10 cellular contexts compared by ENCODE assay signal in genomic region chr19:4393947-4394590, GRCh38. TPM values are rescaled to one million over a fixed set of nuclear protein-coding genes. Genes with fewer than 3 reads are reported as not detected.
A peak's percentile ranks its signal among the peaks of the same experiment; 100 is the strongest.
DNase-seq lines count a peak whose midpoint lies in the region; TF ChIP-seq lines count a peak whose summit lies in the region.
"Had no signal": no experiment of that assay in that cellular context is flagged by ENCODE, and none has a peak within 500 bp of the region (broad histone marks: within the 10 kb centered on the region; RNA-seq: fewer than 3 reads in every experiment).

No MANE protein-coding gene starts in this region.

- peaks cover 67% of the 10 kb centered on the region for H3K4me1 Mint-ChIP-seq in activated CD4-positive, alpha-beta memory T cell treated with anti-CD3 and anti-CD28 coated beads for 36 hours (ENCODE audit: low read depth)
- peaks cover 68% of the 10 kb centered on the region for H3K4me1 Mint-ChIP-seq in activated CD4-positive, alpha-beta memory T cell treated with anti-CD3 and anti-CD28 coated beads, Interleukin-2, amount 10 ng/mL, durations not matched to agents 7 days and 5 days
- H3K4me1 Mint-ChIP-seq in activated T-helper 1 cell treated with anti-CD3 and anti-CD28 coated beads, Interleukin-12 subunit alpha, Interleukin-12 subunit beta, Interleukin-2, Interleukin-4 antibody, amounts not matched to agents 30 ng/mL and 10 ng/mL and 1 ng/mL, durations not matched to agents 14 hours and 24 hours and 36 hours (ENCODE audit: low read depth) = peaks cover 56% of the 10 kb centered on the region
- H3K4me1 Mint-ChIP-seq in glutamatergic neuron (ENCODE audit: low read depth, unreplicated experiment) = peaks cover 39% of the 10 kb centered on the region

- H3K4me3 Mint-ChIP-seq in activated CD4-positive, alpha-beta memory T cell treated with anti-CD3 and anti-CD28 coated beads for 36 hours = no peak overlapping the region
- no peak overlapping the region for H3K4me3 Mint-ChIP-seq in activated CD4-positive, alpha-beta memory T cell treated with anti-CD3 and anti-CD28 coated beads, Interleukin-2, amount 10 ng/mL, durations not matched to agents 7 days and 5 days
- H3K4me3 Mint-ChIP-seq in activated T-helper 1 cell treated with anti-CD3 and anti-CD28 coated beads, Interleukin-12 subunit alpha, Interleukin-12 subunit beta, Interleukin-2, Interleukin-4 antibody, amounts not matched to agents 30 ng/mL and 10 ng/mL and 1 ng/mL, durations not matched to agents 14 hours and 24 hours and 36 hours = no peak overlapping the region
- H3K4me3 Mint-ChIP-seq in glutamatergic neuron (ENCODE audit: unreplicated experiment) = peak overlapping the region; percentile 13

- H3K9me3 Mint-ChIP-seq in activated CD4-positive, alpha-beta memory T cell treated with anti-CD3 and anti-CD28 coated beads for 36 hours = no peaks in the 10 kb centered on the region
- H3K9me3 Mint-ChIP-seq in activated CD4-positive, alpha-beta memory T cell treated with anti-CD3 and anti-CD28 coated beads, Interleukin-2, amount 10 ng/mL, durations not matched to agents 7 days and 5 days = no peaks in the 10 kb centered on the region
- no peaks in the 10 kb centered on the region for H3K9me3 Mint-ChIP-seq in activated T-helper 1 cell treated with anti-CD3 and anti-CD28 coated beads, Interleukin-12 subunit alpha, Interleukin-12 subunit beta, Interleukin-2, Interleukin-4 antibody, amounts not matched to agents 30 ng/mL and 10 ng/mL and 1 ng/mL, durations not matched to agents 14 hours and 24 hours and 36 hours
- H3K9me3 Mint-ChIP-seq in glutamatergic neuron (ENCODE audit: unreplicated experiment) = peaks cover 1% of the 10 kb centered on the region

- H3K4me3 ChIP-seq in spleen = no peak overlapping the region
- no peak overlapping the region for H3K4me3 ChIP-seq in PC-9

- peak overlapping the region in 6 of 8 donors; percentile 58 to 85 (median 72) for H3K27ac ChIP-seq in spleen
- H3K27ac ChIP-seq in PC-9 = no peak overlapping the region
- H3K27ac ChIP-seq: foreskin keratinocyte, WERI-Rb-1 had no signal

- no peak for TF ChIP-seq CTCF in glutamatergic neuron (IDR thresholded peaks at IDR 0.05; ENCODE audit: partially characterized antibody, unreplicated experiment)
- TF ChIP-seq CTCF in spleen (IDR thresholded peaks at IDR 0.05 in 8 of 11, conservative IDR thresholded peaks at IDR 0.05 in 3 of 11) = no peak
- TF ChIP-seq CTCF in PC-9 (conservative IDR thresholded peaks at IDR 0.05) = no peak

- intact Hi-C loops in activated CD4-positive, alpha-beta memory T cell treated with anti-CD3 and anti-CD28 coated beads for 36 hours (cut with micrococcal nuclease) = no loop called here
- intact Hi-C loops in activated T-helper 1 cell treated with anti-CD3 and anti-CD28 coated beads, Interleukin-12 subunit alpha, Interleukin-12 subunit beta, Interleukin-2, Interleukin-4 antibody, amounts not matched to agents 30 ng/mL and 10 ng/mL and 1 ng/mL, durations not matched to agents 14 hours and 24 hours and 36 hours (cut with micrococcal nuclease) = no loop called here
- intact Hi-C loops in spleen (cut with DNase I; ENCODE audit: low total_unique reads) = no loop called here
- intact Hi-C loops in PC-9 (cut with micrococcal nuclease; ENCODE audit: unreplicated experiment) = no loop called here

- POLR2A ChIA-PET in activated CD4-positive, alpha-beta memory T cell treated with anti-CD3 and anti-CD28 coated beads for 36 hours (lab: Charles Lee) = no interaction called here
- POLR2A ChIA-PET in activated CD4-positive, alpha-beta memory T cell treated with anti-CD3 and anti-CD28 coated beads, Interleukin-2, amount 10 ng/mL, durations not matched to agents 7 days and 5 days (lab: Charles Lee) = interaction anchor here (1.2 to 4.8 kb wide), 3 partner anchors 14 to 25 kb away, joined by 4 to 20 read pairs (median 5); no protein-coding TSS in a partner anchor
- POLR2A ChIA-PET in PC-9 (lab: Charles Lee; ENCODE audit: unreplicated experiment) = no interaction called here

- H3F3A ChIP-seq in PC-9 (ENCODE audit: insufficient read depth, low read depth) = peaks cover under 1% of the 10 kb centered on the region; the same call in 1 of the 2 replicates

- peaks cover 40% of the 10 kb centered on the region for H3K79me2 ChIP-seq in PC-9 (ENCODE audit: low read depth)

- peak overlapping the region; percentile 15 for H3K27ac Mint-ChIP-seq in activated CD4-positive, alpha-beta memory T cell treated with anti-CD3 and anti-CD28 coated beads for 36 hours
- H3K27ac Mint-ChIP-seq in activated CD4-positive, alpha-beta memory T cell treated with anti-CD3 and anti-CD28 coated beads, Interleukin-2, amount 10 ng/mL, durations not matched to agents 7 days and 5 days = no peak overlapping the region
- peak overlapping the region; percentile 55 for H3K27ac Mint-ChIP-seq in activated T-helper 1 cell treated with anti-CD3 and anti-CD28 coated beads, Interleukin-12 subunit alpha, Interleukin-12 subunit beta, Interleukin-2, Interleukin-4 antibody, amounts not matched to agents 30 ng/mL and 10 ng/mL and 1 ng/mL, durations not matched to agents 14 hours and 24 hours and 36 hours
- H3K27ac Mint-ChIP-seq in glutamatergic neuron (ENCODE audit: unreplicated experiment) = peak overlapping the region; percentile 25

- no peaks in the 10 kb centered on the region for H3K27me3 Mint-ChIP-seq in activated CD4-positive, alpha-beta memory T cell treated with anti-CD3 and anti-CD28 coated beads for 36 hours
- no peaks in the 10 kb centered on the region for H3K27me3 Mint-ChIP-seq in activated CD4-positive, alpha-beta memory T cell treated with anti-CD3 and anti-CD28 coated beads, Interleukin-2, amount 10 ng/mL, durations not matched to agents 7 days and 5 days
- peaks cover under 1% of the 10 kb centered on the region for H3K27me3 Mint-ChIP-seq in activated T-helper 1 cell treated with anti-CD3 and anti-CD28 coated beads, Interleukin-12 subunit alpha, Interleukin-12 subunit beta, Interleukin-2, Interleukin-4 antibody, amounts not matched to agents 30 ng/mL and 10 ng/mL and 1 ng/mL, durations not matched to agents 14 hours and 24 hours and 36 hours (ENCODE audit: insufficient read depth)
- H3K27me3 Mint-ChIP-seq in glutamatergic neuron (ENCODE audit: unreplicated experiment) = peaks cover 5% of the 10 kb centered on the region

- CTCF ChIA-PET in activated CD4-positive, alpha-beta memory T cell treated with anti-CD3 and anti-CD28 coated beads for 36 hours (lab: Charles Lee) = interaction anchor here (0.6 to 5.6 kb wide), 6 partner anchors 11 to 131 kb away, joined by 3 to 24 read pairs (median 4); partner anchors contain the start of gene MPND
- CTCF ChIA-PET in activated CD4-positive, alpha-beta memory T cell treated with anti-CD3 and anti-CD28 coated beads, Interleukin-2, amount 10 ng/mL, durations not matched to agents 7 days and 5 days (lab: Charles Lee) = interaction anchor here (1.3 to 1.8 kb wide), 2 partner anchors 19 to 41 kb away, joined by 4 to 10 read pairs; no protein-coding TSS in a partner anchor
- CTCF ChIA-PET in PC-9 (lab: Charles Lee) = interaction anchor here (0.5 to 0.6 kb wide), 2 partner anchors 12 to 235 kb away, joined by 3 to 4 read pairs; no protein-coding TSS in a partner anchor

- no peaks in the 10 kb centered on the region for H3K27me3 ChIP-seq in spleen (replicated peaks in 1 of 7)
- H3K27me3 ChIP-seq in PC-9 (ENCODE audit: insufficient read depth, low read depth) = no peaks in the 10 kb centered on the region
- H3K27me3 ChIP-seq: foreskin keratinocyte had no signal

- H3K9me2 ChIP-seq in PC-9 (ENCODE audit: insufficient read depth) = no peaks in the 10 kb centered on the region

- no TSS peak for BruUV-seq in PC-9 (replicated peaks; lab: Mats Ljungman, UMichigan)

- DNase-seq in activated CD4-positive, alpha-beta memory T cell treated with anti-CD3 and anti-CD28 coated beads for 36 hours = no peak
- DNase-seq in activated CD4-positive, alpha-beta memory T cell treated with anti-CD3 and anti-CD28 coated beads, Interleukin-2, amount 10 ng/mL, durations not matched to agents 7 days and 5 days = no peak
- DNase-seq in activated T-helper 1 cell treated with anti-CD3 and anti-CD28 coated beads, Interleukin-12 subunit alpha, Interleukin-12 subunit beta, Interleukin-2, Interleukin-4 antibody, amounts not matched to agents 30 ng/mL and 10 ng/mL and 1 ng/mL, durations not matched to agents 14 hours and 24 hours and 36 hours (ENCODE audit: low spot score) = no peak
- DNase-seq in glutamatergic neuron = no peak
- DNase-seq in spleen = no peak
- DNase-seq in OCI-M1 (lab: John Stamatoyannopoulos, UW) = no peak
- DNase-seq in PC-9 = no peak
- DNase-seq in NCI-H146 (lab: John Stamatoyannopoulos, UW) = no peak
- DNase-seq: foreskin keratinocyte, WERI-Rb-1 had no signal

- H3K4me1 ChIP-seq in spleen (peaks cover 54 to 100% (median 95%) of the 10 kb centered on the region in 6 donors), PC-9 (replicated peaks; ENCODE audit: insufficient read depth) (peaks cover 6% of the 10 kb centered on the region)

- no peak overlapping the region for H3K4me2 ChIP-seq in PC-9

- H3K9me3 ChIP-seq in spleen (no peaks in the 10 kb centered on the region), PC-9 (ENCODE audit: insufficient read depth, low read depth) (no peaks in the 10 kb centered on the region)

- H2AFZ ChIP-seq in PC-9 = no peak overlapping the region

- H3K36me3 Mint-ChIP-seq in activated CD4-positive, alpha-beta memory T cell treated with anti-CD3 and anti-CD28 coated beads for 36 hours = peaks cover 20% of the 10 kb centered on the region
- peaks cover 48% of the 10 kb centered on the region for H3K36me3 Mint-ChIP-seq in activated CD4-positive, alpha-beta memory T cell treated with anti-CD3 and anti-CD28 coated beads, Interleukin-2, amount 10 ng/mL, durations not matched to agents 7 days and 5 days (ENCODE audit: low read depth)
- H3K36me3 Mint-ChIP-seq in activated T-helper 1 cell treated with anti-CD3 and anti-CD28 coated beads, Interleukin-12 subunit alpha, Interleukin-12 subunit beta, Interleukin-2, Interleukin-4 antibody, amounts not matched to agents 30 ng/mL and 10 ng/mL and 1 ng/mL, durations not matched to agents 14 hours and 24 hours and 36 hours (ENCODE audit: low read depth) = peaks cover 35% of the 10 kb centered on the region
- H3K36me3 Mint-ChIP-seq in glutamatergic neuron (ENCODE audit: unreplicated experiment) = no peaks in the 10 kb centered on the region

- peaks cover 0 to 56% (median 26%) of the 10 kb centered on the region in 6 donors for H3K36me3 ChIP-seq in spleen
- no peaks in the 10 kb centered on the region for H3K36me3 ChIP-seq in PC-9 (ENCODE audit: low read depth)

- WGBS in spleen, 5 donors = 64 to 86% (median 83%) methylated on average over 6 to 8 of the region's 8 CpGs

- peaks cover 10% of the 10 kb centered on the region for H4K20me1 ChIP-seq in PC-9 (ENCODE audit: insufficient read depth)

- no peak for TF ChIP-seq POLR2A in spleen (IDR thresholded peaks at IDR 0.05)

RNA-seq across cellular contexts. Expression of gene SH3GL1, which starts 6.3 kb away (rescaled TPM):
- total RNA-seq in activated CD4-positive, alpha-beta memory T cell treated with anti-CD3 and anti-CD28 coated beads for 36 hours = 10 to 100 TPM; 38.1 to 42.0 TPM
- total RNA-seq in activated CD4-positive, alpha-beta memory T cell treated with anti-CD3 and anti-CD28 coated beads, Interleukin-2, amount 10 ng/mL, durations not matched to agents 7 days and 5 days = 10 to 100 TPM; 62.1 to 64.0 TPM
- total RNA-seq in activated T-helper 1 cell treated with anti-CD3 and anti-CD28 coated beads, Interleukin-12 subunit alpha, Interleukin-12 subunit beta, Interleukin-2, Interleukin-4 antibody, amounts not matched to agents 30 ng/mL and 10 ng/mL and 1 ng/mL, durations not matched to agents 14 hours and 24 hours and 36 hours = 50.3 and 54.2 TPM in 2 replicates
- total RNA-seq in glutamatergic neuron (ENCODE audit: unreplicated experiment) (56.3 TPM), spleen (10 to 100 TPM; 37.2 to 77.4 (median 66.2) TPM), PC-9 (2021) (45.8 and 49.2 TPM in 2 replicates)
- polyA plus RNA-seq in spleen = 10 to 100 TPM; 26.1 to 44.0 (median 31.3) TPM

RNA-seq across cellular contexts. Expression of gene CHAF1A, which starts 8.4 kb away (rescaled TPM):
- total RNA-seq in activated CD4-positive, alpha-beta memory T cell treated with anti-CD3 and anti-CD28 coated beads for 36 hours = 10 to 100 TPM; 61.6 to 63.5 TPM
- 10 to 100 TPM; 71.7 to 82.5 TPM for total RNA-seq in activated CD4-positive, alpha-beta memory T cell treated with anti-CD3 and anti-CD28 coated beads, Interleukin-2, amount 10 ng/mL, durations not matched to agents 7 days and 5 days
- total RNA-seq in activated T-helper 1 cell treated with anti-CD3 and anti-CD28 coated beads, Interleukin-12 subunit alpha, Interleukin-12 subunit beta, Interleukin-2, Interleukin-4 antibody, amounts not matched to agents 30 ng/mL and 10 ng/mL and 1 ng/mL, durations not matched to agents 14 hours and 24 hours and 36 hours = 106 and 107 TPM in 2 replicates
- total RNA-seq in glutamatergic neuron (ENCODE audit: unreplicated experiment) (20.5 TPM), spleen (10 to 100 TPM in 5 of 7 donors, 1 to 10 TPM in 2; 9.4 to 17.9 (median 10.6) TPM), PC-9 (2021) (24.3 and 30.0 TPM in 2 replicates)
- 1 to 10 TPM; 3.8 to 7.4 (median 5.7) TPM for polyA plus RNA-seq in spleen

RNA-seq across cellular contexts. Expression of gene MPND, which starts 50.7 kb away (rescaled TPM):
- 10 to 100 TPM; 19.6 to 22.6 TPM for total RNA-seq in activated CD4-positive, alpha-beta memory T cell treated with anti-CD3 and anti-CD28 coated beads for 36 hours
- 10 to 100 TPM; 19.1 to 20.4 TPM for total RNA-seq in activated CD4-positive, alpha-beta memory T cell treated with anti-CD3 and anti-CD28 coated beads, Interleukin-2, amount 10 ng/mL, durations not matched to agents 7 days and 5 days
- total RNA-seq in activated T-helper 1 cell treated with anti-CD3 and anti-CD28 coated beads, Interleukin-12 subunit alpha, Interleukin-12 subunit beta, Interleukin-2, Interleukin-4 antibody, amounts not matched to agents 30 ng/mL and 10 ng/mL and 1 ng/mL, durations not matched to agents 14 hours and 24 hours and 36 hours = 15.7 and 19.3 TPM in 2 replicates
- total RNA-seq in glutamatergic neuron (ENCODE audit: unreplicated experiment) = 56.7 TPM
- 10 to 100 TPM in 4 of 7 donors, 1 to 10 TPM in 3; 6.4 to 24.2 (median 13.8) TPM for total RNA-seq in spleen
- 10 to 100 TPM; 17.1 to 24.0 (median 17.9) TPM for polyA plus RNA-seq in spleen
- total RNA-seq in PC-9 (2021) = 12.6 and 19.1 TPM in 2 replicates

RNA-seq across cellular contexts. Expression of gene STAP2, which starts 55.4 kb away (rescaled TPM):
- total RNA-seq in activated CD4-positive, alpha-beta memory T cell treated with anti-CD3 and anti-CD28 coated beads for 36 hours = 1 to 10 TPM; 9.1 to 9.4 TPM
- 1 to 10 TPM; 8.3 to 8.6 TPM for total RNA-seq in activated CD4-positive, alpha-beta memory T cell treated with anti-CD3 and anti-CD28 coated beads, Interleukin-2, amount 10 ng/mL, durations not matched to agents 7 days and 5 days
- 12.9 and 15.0 TPM in 2 replicates for total RNA-seq in activated T-helper 1 cell treated with anti-CD3 and anti-CD28 coated beads, Interleukin-12 subunit alpha, Interleukin-12 subunit beta, Interleukin-2, Interleukin-4 antibody, amounts not matched to agents 30 ng/mL and 10 ng/mL and 1 ng/mL, durations not matched to agents 14 hours and 24 hours and 36 hours
- total RNA-seq in glutamatergic neuron (ENCODE audit: unreplicated experiment) (18.1 TPM), spleen (1 to 10 TPM in 4 of 7 donors, under 1 TPM in 2, not detected in 1; 0.79 to 5.1 (median 1.6) TPM), PC-9 (2021) (26.9 and 29.8 TPM in 2 replicates)
- 1 to 10 TPM; 2.1 to 2.9 (median 2.5) TPM for polyA plus RNA-seq in spleen
